In genomic region chr16:73122604-73123386, GRCh38 we compare ENCODE assay signal across 1 cellular context.
TF ChIP-seq lines count a peak whose summit lies in the region.

No MANE protein-coding gene starts in this region.

TF ChIP-seq in WTC11, 78 proteins besides CTCF, POLR2A, EP300 and RAD21 (continued from another document):
- TF ChIP-seq, protein P1, sequence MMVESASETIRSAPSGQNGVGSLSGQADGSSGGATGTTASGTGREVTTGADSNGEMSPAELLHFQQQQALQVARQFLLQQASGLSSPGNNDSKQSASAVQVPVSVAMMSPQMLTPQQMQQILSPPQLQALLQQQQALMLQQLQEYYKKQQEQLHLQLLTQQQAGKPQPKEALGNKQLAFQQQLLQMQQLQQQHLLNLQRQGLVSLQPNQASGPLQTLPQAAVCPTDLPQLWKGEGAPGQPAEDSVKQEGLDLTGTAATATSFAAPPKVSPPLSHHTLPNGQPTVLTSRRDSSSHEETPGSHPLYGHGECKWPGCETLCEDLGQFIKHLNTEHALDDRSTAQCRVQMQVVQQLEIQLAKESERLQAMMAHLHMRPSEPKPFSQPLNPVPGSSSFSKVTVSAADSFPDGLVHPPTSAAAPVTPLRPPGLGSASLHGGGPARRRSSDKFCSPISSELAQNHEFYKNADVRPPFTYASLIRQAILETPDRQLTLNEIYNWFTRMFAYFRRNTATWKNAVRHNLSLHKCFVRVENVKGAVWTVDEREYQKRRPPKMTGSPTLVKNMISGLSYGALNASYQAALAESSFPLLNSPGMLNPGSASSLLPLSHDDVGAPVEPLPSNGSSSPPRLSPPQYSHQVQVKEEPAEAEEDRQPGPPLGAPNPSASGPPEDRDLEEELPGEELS (CRISPR knock-in tag; IDR thresholded peaks at IDR 0.05) = no peak
- no peak for TF ChIP-seq ZNF232 (CRISPR knock-in tag; IDR thresholded peaks at IDR 0.05)
- TF ChIP-seq NFE2L1 (CRISPR knock-in tag; IDR thresholded peaks at IDR 0.05) = no peak
- TF ChIP-seq ZNF396 (CRISPR knock-in tag; IDR thresholded peaks at IDR 0.05; ENCODE audit: borderline replicate concordance) = no peak
- no peak for TF ChIP-seq EMX1 (CRISPR knock-in tag; IDR thresholded peaks at IDR 0.05)
